13 cellular contexts compared by ENCODE assay signal in the genomic region with DNA sequence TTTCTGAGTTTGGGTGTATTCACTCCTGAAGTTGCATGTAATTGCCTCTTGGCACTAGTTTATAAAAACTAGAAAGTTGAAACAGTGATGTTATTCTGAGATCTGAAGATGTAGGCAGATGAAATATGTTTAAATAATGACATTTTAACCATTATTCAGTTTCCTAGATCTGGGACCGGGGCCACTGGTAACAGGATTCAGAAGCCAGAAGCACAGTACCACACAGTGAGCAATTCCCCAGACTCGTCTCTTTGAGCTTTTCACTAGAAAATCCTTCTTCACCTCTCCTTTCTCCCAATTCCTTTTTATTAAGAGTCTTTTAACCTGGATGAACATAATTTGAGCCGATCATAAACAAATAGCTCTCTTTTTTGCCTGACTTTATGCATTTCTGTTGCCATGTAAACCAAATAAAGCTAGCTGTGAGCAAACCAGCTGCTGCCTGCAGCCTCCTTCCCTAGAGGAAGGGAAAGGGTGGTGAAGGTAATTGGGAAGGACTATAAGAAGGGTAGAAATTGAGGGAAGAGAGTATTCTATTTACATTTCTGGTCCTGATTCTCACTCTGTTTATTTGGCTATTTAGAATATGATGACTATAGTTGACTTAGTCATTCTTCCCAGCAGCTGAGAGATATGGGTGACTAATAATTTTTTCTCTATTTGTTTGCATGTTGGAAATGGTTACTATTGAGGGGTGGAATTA.
DNase-seq lines count a peak whose midpoint lies in the region; ATAC-seq, FAIRE-seq and TF ChIP-seq lines count a peak whose summit lies in the region.
"Had no signal": no experiment of that assay in that cellular context is flagged by ENCODE, and none has a peak within 500 bp of the region (broad histone marks: within the 10 kb centered on the region; RNA-seq: fewer than 3 reads in every experiment).

No MANE protein-coding gene starts in this region.

- peak; percentile 58 for ATAC-seq in left lung
- ATAC-seq in HG02973 (IDR thresholded peaks at IDR 0.05; ENCODE audit: unreplicated experiment): no peak
- ATAC-seq: activated CD8-positive, alpha-beta T cell treated with anti-CD3 and anti-CD28 coated beads, Interleukin-2, amount 10 ng/mL, durations not matched to agents 7 days and 5 days had no signal

- TF ChIP-seq CTCF in bronchial epithelial cell (IDR thresholded peaks at IDR 0.05; ENCODE audit: insufficient read depth, low read length, severe bottlenecking) (no peak), left lung (IDR thresholded peaks at IDR 0.05) (no peak), D721Med (IDR thresholded peaks at IDR 0.05; ENCODE audit: insufficient read depth, missing control alignments) (no peak)

- H3K9me3 ChIP-seq in left lung: no peaks in the 10 kb centered on the region
- H3K9me3 ChIP-seq: BLaER1 treated with 17β-estradiol and CSF1 and Interleukin-3, amounts not matched to agents 10 nM and 100 nM had no signal

- DNase-seq in AG08396 (ENCODE audit: low spot score) (peak; percentile 27), HTR-8/SVneo (ENCODE audit: insufficient read length, low spot score) (peak; percentile 4), bronchial epithelial cell (ENCODE audit: low read depth) (peak; percentile 87), left lung (no peak), NCI-H2227 treated with DMSO at 0.1 percent for 48 hours (lab: John Stamatoyannopoulos, UW) (no peak), D721Med (ENCODE audit: insufficient read length, low spot score) (no peak)
- DNase-seq in NK-92 treated with Interleukin-12 subunit alpha and Interleukin-12 subunit beta, amount 100 ng/mL, for 24 hours (lab: John Stamatoyannopoulos, UW): no peak
- DNase-seq: activated CD8-positive, alpha-beta T cell treated with anti-CD3 and anti-CD28 coated beads, Interleukin-2, amount 10 ng/mL, durations not matched to agents 7 days and 5 days; activated naive CD4-positive, alpha-beta T cell treated with anti-CD3 and anti-CD28 coated beads, Interleukin-2, amount 50 U/mL, for 16 hours; dorsolateral prefrontal cortex; NCI-H187 treated with DMSO at 0.1 percent for 48 hours had no signal

- H3K27me3 ChIP-seq in bronchial epithelial cell (ENCODE audit: control insufficient read depth, insufficient read depth, low read length) (no peaks in the 10 kb centered on the region), left lung (no peaks in the 10 kb centered on the region)
- H3K27me3 ChIP-seq: BLaER1 treated with 17β-estradiol and CSF1 and Interleukin-3, amounts not matched to agents 10 nM and 100 nM; dorsolateral prefrontal cortex had no signal

- FAIRE-seq in HTR-8/SVneo (lab: Jason Lieb, UNC) (no peak), bronchial epithelial cell (lab: Jason Lieb, UNC) (no peak), D721Med (lab: Jason Lieb, UNC) (no peak)

- H3K4me1 ChIP-seq in left lung: peaks cover 0 to 4% of the 10 kb centered on the region in 2 donors

- H3K27ac ChIP-seq in left lung: no peak overlapping the region
- H3K27ac ChIP-seq: BLaER1 treated with 17β-estradiol and CSF1 and Interleukin-3, amounts not matched to agents 10 nM and 100 nM had no signal

- intact Hi-C loops in left lung (cut with DNase I): no loop called here

- H3K4me3 ChIP-seq in bronchial epithelial cell (ENCODE audit: low read depth, low read length) (no peak overlapping the region), left lung (no peak overlapping the region)
- H3K4me3 ChIP-seq: BLaER1 treated with 17β-estradiol and CSF1 and Interleukin-3, amounts not matched to agents 10 nM and 100 nM; dorsolateral prefrontal cortex had no signal

- no peaks in the 10 kb centered on the region for H3K36me3 ChIP-seq in bronchial epithelial cell (ENCODE audit: control insufficient read depth, insufficient read depth, low read length)
- no peaks in the 10 kb centered on the region for H3K36me3 ChIP-seq in left lung

Comparison
In these comparisons a context has a peak if more than half of its experiments do, and no peak if none do; other contexts are left out.
1. DNase-seq: peak in AG08396 (single experiment), HTR-8/SVneo (single experiment) and bronchial epithelial cell (single experiment); none in left lung (0 of 2), NCI-H2227 treated with DMSO at 0.1 percent for 48 hours (single experiment), NK-92 treated with Interleukin-12 subunit alpha and Interleukin-12 subunit beta, amount 100 ng/mL, for 24 hours (single experiment) and D721Med (single experiment).